ENCODE assay signal across 17 cellular contexts in the genomic region with DNA sequence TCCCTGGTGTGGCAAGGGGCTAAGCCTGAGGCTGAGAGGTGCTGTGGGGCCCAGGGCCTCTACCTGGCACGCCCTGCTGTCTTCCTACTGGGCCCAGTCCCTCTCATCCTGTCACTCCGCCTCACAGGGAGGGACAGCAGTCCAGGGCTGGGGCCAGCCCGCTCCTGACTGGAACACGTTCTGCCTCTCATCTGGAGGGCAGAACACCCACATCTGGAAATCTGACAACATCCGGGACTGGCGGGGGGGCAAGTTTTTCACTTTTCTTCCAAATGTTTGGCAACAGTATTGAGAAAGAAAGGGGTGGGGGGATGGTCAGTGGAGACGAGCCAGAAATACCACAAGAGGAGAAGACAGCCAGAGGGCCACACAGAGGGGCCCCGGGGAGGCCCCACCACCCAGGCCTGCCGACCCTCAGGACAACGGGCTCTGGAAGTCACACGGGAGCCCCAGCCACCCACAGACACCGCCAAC. TPM values are rescaled to one million over a fixed set of nuclear protein-coding genes. Genes with fewer than 3 reads are reported as not detected.
A peak's percentile ranks its signal among the peaks of the same experiment; 100 is the strongest.
DNase-seq lines count a peak whose midpoint lies in the region; ATAC-seq and TF ChIP-seq lines count a peak whose summit lies in the region.
"Had no signal": no experiment of that assay in that cellular context is flagged by ENCODE, and none has a peak within 500 bp of the region (broad histone marks: within the 10 kb centered on the region; RNA-seq: fewer than 3 reads in every experiment).

No MANE protein-coding gene starts in this region.

- no peaks in the 10 kb centered on the region for H3K4me1 ChIP-seq in HAP-1

- H3K36me3 ChIP-seq in HAP-1 (replicated peaks), result no peaks in the 10 kb centered on the region
- H3K36me3 ChIP-seq: thyroid gland had no signal

- H3K9me3 ChIP-seq in HAP-1, result no peaks in the 10 kb centered on the region
- H3K9me3 ChIP-seq: body of pancreas, thyroid gland had no signal

- no peak for TF ChIP-seq CTCF in natural killer cell (IDR thresholded peaks at IDR 0.05)
- TF ChIP-seq CTCF in fibroblast of villous mesenchyme (IDR thresholded peaks at IDR 0.05; ENCODE audit: insufficient read depth, low read depth, low read length), result no peak
- TF ChIP-seq CTCF in nephron (IDR thresholded peaks at IDR 0.05; ENCODE audit: unreplicated experiment in 3 of 3), result no peak

- peak; percentile 41 for DNase-seq in natural killer cell treated with Interleukin-12 subunit alpha and Interleukin-12 subunit beta and Interleukin-15 and Interleukin-18, amount 100 ng/mL, for 72 hours (ENCODE audit: low spot score)
- DNase-seq in natural killer cell (no peak), fibroblast of villous mesenchyme (ENCODE audit: low read depth) (peak; percentile 85), NCI-H510A (lab: John Stamatoyannopoulos, UW) (no peak), HAP-1 (ENCODE audit: low spot score in 2 of 2) (no peak), anterior cingulate cortex (lab: John Stamatoyannopoulos, UW) (no peak)
- DNase-seq: activated CD4-positive, alpha-beta T cell treated with anti-CD3 and anti-CD28 coated beads, Interleukin-2, amount 50 U/mL, for 4 hours; body of pancreas; naive B cell; NCI-H2107; OCI-M1; stimulated activated CD4-positive, alpha-beta T cell treated with anti-CD3 and anti-CD28 coated beads, Interleukin-12 subunit alpha, Interleukin-12 subunit beta, amount 100 ng/mL, for 4 hours; thyroid gland had no signal

- no peak overlapping the region for H3K4me3 Mint-ChIP-seq in natural killer cell treated with Interleukin-12 subunit alpha and Interleukin-12 subunit beta and Interleukin-15 and Interleukin-18, amount 100 ng/mL, for 72 hours
- H3K4me3 Mint-ChIP-seq in natural killer cell, result no peak overlapping the region
- peak overlapping the region in 1 of 3 experiments; percentile 30 for H3K4me3 Mint-ChIP-seq in nephron
- H3K4me3 Mint-ChIP-seq: activated T-helper 17 cell treated with anti-CD3 and anti-CD28 coated beads, Interleukin-2, amount 50 U/mL, for 72 hours; naive B cell had no signal

- H3K9me3 Mint-ChIP-seq in natural killer cell treated with Interleukin-12 subunit alpha and Interleukin-12 subunit beta and Interleukin-15 and Interleukin-18, amount 100 ng/mL, for 72 hours, result no peaks in the 10 kb centered on the region
- H3K9me3 Mint-ChIP-seq in natural killer cell (no peaks in the 10 kb centered on the region), nephron (no peaks in the 10 kb centered on the region)
- H3K9me3 Mint-ChIP-seq: activated T-helper 17 cell treated with anti-CD3 and anti-CD28 coated beads, Interleukin-2, amount 50 U/mL, for 72 hours; naive B cell had no signal

- peaks cover 0 to 7% of the 10 kb centered on the region in 2 donors for H3K27me3 Mint-ChIP-seq in natural killer cell treated with Interleukin-12 subunit alpha and Interleukin-12 subunit beta and Interleukin-15 and Interleukin-18, amount 100 ng/mL, for 72 hours
- H3K27me3 Mint-ChIP-seq in natural killer cell (ENCODE audit: low read depth in 2 of 2) (no peaks in the 10 kb centered on the region), nephron (ENCODE audit: low read depth) (no peaks in the 10 kb centered on the region)

- H3K27me3 ChIP-seq in HAP-1 (ENCODE audit: low read depth), result no peaks in the 10 kb centered on the region
- H3K27me3 ChIP-seq: body of pancreas, thyroid gland had no signal

- H3K4me3 ChIP-seq in fibroblast of villous mesenchyme (ENCODE audit: low read depth, low read length) (no peak overlapping the region), HAP-1 (no peak overlapping the region)
- H3K4me3 ChIP-seq: body of pancreas, thyroid gland had no signal

- in situ Hi-C loops in HAP-1 (cut with MboI; ENCODE audit: low sequenced_read_pairs), result no loop called here

- H3K4me1 Mint-ChIP-seq in natural killer cell treated with Interleukin-12 subunit alpha and Interleukin-12 subunit beta and Interleukin-15 and Interleukin-18, amount 100 ng/mL, for 72 hours (ENCODE audit: low read depth in 2 of 2), result no peaks in the 10 kb centered on the region
- H3K4me1 Mint-ChIP-seq in natural killer cell (no peaks in the 10 kb centered on the region), nephron (peaks cover 42% of the 10 kb centered on the region)

- intact Hi-C loops in natural killer cell (cut with micrococcal nuclease), result loop anchor here (2.0 kb wide), 1 partner anchor 460 kb away; no protein-coding TSS in a partner anchor

- H3K36me3 Mint-ChIP-seq in natural killer cell treated with Interleukin-12 subunit alpha and Interleukin-12 subunit beta and Interleukin-15 and Interleukin-18, amount 100 ng/mL, for 72 hours, result no peaks in the 10 kb centered on the region
- no peaks in the 10 kb centered on the region for H3K36me3 Mint-ChIP-seq in natural killer cell
- no peaks in the 10 kb centered on the region for H3K36me3 Mint-ChIP-seq in nephron (ENCODE audit: low read depth)
- H3K36me3 Mint-ChIP-seq: naive B cell had no signal

- H3K27ac Mint-ChIP-seq in natural killer cell treated with Interleukin-12 subunit alpha and Interleukin-12 subunit beta and Interleukin-15 and Interleukin-18, amount 100 ng/mL, for 72 hours, result no peak overlapping the region
- H3K27ac Mint-ChIP-seq in natural killer cell (no peak overlapping the region), nephron (peak overlapping the region; percentile 27 to 73 (median 37))
- H3K27ac Mint-ChIP-seq: activated T-helper 17 cell treated with anti-CD3 and anti-CD28 coated beads, Interleukin-2, amount 50 U/mL, for 72 hours; naive B cell had no signal

- ATAC-seq in natural killer cell treated with Interleukin-12 subunit alpha and Interleukin-12 subunit beta and Interleukin-15 and Interleukin-18, amount 100 ng/mL, for 72 hours, result no peak
- ATAC-seq in natural killer cell, result no peak
- no peak for ATAC-seq in GM18909 (IDR thresholded peaks at IDR 0.05; ENCODE audit: poor library complexity, unreplicated experiment)
- ATAC-seq: activated T-helper 17 cell treated with anti-CD3 and anti-CD28 coated beads, Interleukin-2, amount 50 U/mL, for 72 hours; body of pancreas had no signal

RNA-seq across cellular contexts. Expression of a gene that starts 1.8 kb away (rescaled TPM):
- total RNA-seq in natural killer cell treated with Interleukin-12 subunit alpha and Interleukin-12 subunit beta and Interleukin-15 and Interleukin-18, amount 100 ng/mL, for 72 hours, result not detected
- not detected for total RNA-seq in natural killer cell
- 0.97 and 1.7 TPM in 2 replicates for total RNA-seq in fibroblast of villous mesenchyme
- total RNA-seq: activated T-helper 17 cell treated with anti-CD3 and anti-CD28 coated beads, Interleukin-2, amount 50 U/mL, for 72 hours; endothelial cell of umbilical vein had no signal

RNA-seq across cellular contexts. Expression of a gene that starts 12.4 kb away (rescaled TPM):
- not detected for total RNA-seq in natural killer cell treated with Interleukin-12 subunit alpha and Interleukin-12 subunit beta and Interleukin-15 and Interleukin-18, amount 100 ng/mL, for 72 hours
- total RNA-seq in natural killer cell, result not detected
- 2.3 and 2.6 TPM in 2 replicates for total RNA-seq in fibroblast of villous mesenchyme
- total RNA-seq: activated T-helper 17 cell treated with anti-CD3 and anti-CD28 coated beads, Interleukin-2, amount 50 U/mL, for 72 hours had no signal

Comparison
In these comparisons a context has a peak if more than half of its experiments do, and no peak if none do; other contexts are left out.
1. DNase-seq: peak in natural killer cell treated with Interleukin-12 subunit alpha and Interleukin-12 subunit beta and Interleukin-15 and Interleukin-18, amount 100 ng/mL, for 72 hours (single experiment) and fibroblast of villous mesenchyme (single experiment); none in natural killer cell (single experiment), NCI-H510A (single experiment), HAP-1 (0 of 2) and anterior cingulate cortex (0 of 58).
2. H3K27ac Mint-ChIP-seq: peak in nephron (3 of 3); none in natural killer cell treated with Interleukin-12 subunit alpha and Interleukin-12 subunit beta and Interleukin-15 and Interleukin-18, amount 100 ng/mL, for 72 hours (0 of 2) and natural killer cell (0 of 2).